In the genomic region with DNA sequence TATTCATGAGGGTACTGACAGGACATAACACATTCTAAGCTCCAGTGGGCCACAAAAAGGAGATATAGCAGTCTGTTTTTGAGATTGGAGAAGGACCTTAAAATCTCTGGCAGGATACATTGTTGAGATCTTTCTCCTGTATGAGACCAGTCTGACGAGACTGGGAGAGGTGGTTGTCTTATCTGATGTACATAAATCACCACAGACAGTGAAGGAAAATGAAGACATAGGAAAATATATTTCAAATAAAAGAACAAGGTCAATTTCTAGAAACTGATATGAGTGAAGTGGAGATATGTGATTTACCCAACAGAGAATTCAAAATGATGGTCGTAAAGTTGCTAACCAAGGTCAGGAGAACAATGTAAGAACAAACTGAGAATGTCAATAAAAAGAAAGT, we compare ENCODE assay signal across 1 cellular context.
A peak's percentile ranks its signal among the peaks of the same experiment; 100 is the strongest.
TF ChIP-seq lines count a peak whose summit lies in the region.

No MANE protein-coding gene starts in this region.

TF ChIP-seq in K562, 482 proteins besides CTCF, POLR2A, EP300 and RAD21 (continued from another document):
- TF ChIP-seq, protein P1, sequence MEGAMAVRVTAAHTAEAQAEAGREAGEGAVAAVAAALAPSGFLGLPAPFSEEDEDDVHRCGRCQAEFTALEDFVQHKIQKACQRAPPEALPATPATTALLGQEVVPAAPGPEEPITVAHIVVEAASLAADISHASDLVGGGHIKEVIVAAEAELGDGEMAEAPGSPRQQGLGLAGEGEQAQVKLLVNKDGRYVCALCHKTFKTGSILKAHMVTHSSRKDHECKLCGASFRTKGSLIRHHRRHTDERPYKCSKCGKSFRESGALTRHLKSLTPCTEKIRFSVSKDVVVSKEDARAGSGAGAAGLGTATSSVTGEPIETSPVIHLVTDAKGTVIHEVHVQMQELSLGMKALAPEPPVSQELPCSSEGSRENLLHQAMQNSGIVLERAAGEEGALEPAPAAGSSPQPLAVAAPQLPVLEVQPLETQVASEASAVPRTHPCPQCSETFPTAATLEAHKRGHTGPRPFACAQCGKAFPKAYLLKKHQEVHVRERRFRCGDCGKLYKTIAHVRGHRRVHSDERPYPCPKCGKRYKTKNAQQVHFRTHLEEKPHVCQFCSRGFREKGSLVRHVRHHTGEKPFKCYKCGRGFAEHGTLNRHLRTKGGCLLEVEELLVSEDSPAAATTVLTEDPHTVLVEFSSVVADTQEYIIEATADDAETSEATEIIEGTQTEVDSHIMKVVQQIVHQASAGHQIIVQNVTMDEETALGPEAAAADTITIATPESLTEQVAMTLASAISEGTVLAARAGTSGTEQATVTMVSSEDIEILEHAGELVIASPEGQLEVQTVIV (CRISPR knock-in tag; IDR thresholded peaks at IDR 0.05; ENCODE audit: borderline replicate concordance) = no peak
- TF ChIP-seq ZNF253 (CRISPR knock-in tag; conservative IDR thresholded peaks at IDR 0.05) (no peak), CREM (IDR thresholded peaks at IDR 0.05; ENCODE audit: low read depth) (no peak), HDAC2 (IDR thresholded peaks at IDR 0.05) (no peak), SMARCB1 (IDR thresholded peaks at IDR 0.05; ENCODE audit: insufficient read length, low read depth) (no peak), ZBTB7A (IDR thresholded peaks at IDR 0.05; ENCODE audit: borderline replicate concordance, control insufficient read depth, low read depth, low read length) (no peak), MEIS2 (IDR thresholded peaks at IDR 0.05; ENCODE audit: partially characterized antibody) (peak; percentile 96), ZNF12 (CRISPR knock-in tag; IDR thresholded peaks at IDR 0.05) (no peak), KLF16 (IDR thresholded peaks at IDR 0.05) (no peak), BDP1 (IDR thresholded peaks at IDR 0.05; ENCODE audit: insufficient read depth, insufficient read length) (no peak)
- TF ChIP-seq, protein P2, sequence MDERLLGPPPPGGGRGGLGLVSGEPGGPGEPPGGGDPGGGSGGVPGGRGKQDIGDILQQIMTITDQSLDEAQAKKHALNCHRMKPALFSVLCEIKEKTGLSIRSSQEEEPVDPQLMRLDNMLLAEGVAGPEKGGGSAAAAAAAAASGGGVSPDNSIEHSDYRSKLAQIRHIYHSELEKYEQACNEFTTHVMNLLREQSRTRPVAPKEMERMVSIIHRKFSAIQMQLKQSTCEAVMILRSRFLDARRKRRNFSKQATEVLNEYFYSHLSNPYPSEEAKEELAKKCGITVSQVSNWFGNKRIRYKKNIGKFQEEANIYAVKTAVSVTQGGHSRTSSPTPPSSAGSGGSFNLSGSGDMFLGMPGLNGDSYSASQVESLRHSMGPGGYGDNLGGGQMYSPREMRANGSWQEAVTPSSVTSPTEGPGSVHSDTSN (CRISPR knock-in tag; IDR thresholded peaks at IDR 0.05; ENCODE audit: low read depth) = peak; percentile 54
- TF ChIP-seq, protein P2 (tag; conservative IDR thresholded peaks at IDR 0.05; ENCODE audit: low read depth) = peak; percentile 94
- TF ChIP-seq, protein P3, sequence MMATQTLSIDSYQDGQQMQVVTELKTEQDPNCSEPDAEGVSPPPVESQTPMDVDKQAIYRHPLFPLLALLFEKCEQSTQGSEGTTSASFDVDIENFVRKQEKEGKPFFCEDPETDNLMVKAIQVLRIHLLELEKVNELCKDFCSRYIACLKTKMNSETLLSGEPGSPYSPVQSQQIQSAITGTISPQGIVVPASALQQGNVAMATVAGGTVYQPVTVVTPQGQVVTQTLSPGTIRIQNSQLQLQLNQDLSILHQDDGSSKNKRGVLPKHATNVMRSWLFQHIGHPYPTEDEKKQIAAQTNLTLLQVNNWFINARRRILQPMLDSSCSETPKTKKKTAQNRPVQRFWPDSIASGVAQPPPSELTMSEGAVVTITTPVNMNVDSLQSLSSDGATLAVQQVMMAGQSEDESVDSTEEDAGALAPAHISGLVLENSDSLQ (IDR thresholded peaks at IDR 0.05) = peak; percentile 93
TF ChIP-seq in K562: peak in this region for 3.
